Comparison of ENCODE assay signal across 1 cellular context in genomic region chr4:82372502-82372873, GRCh38.
TF ChIP-seq lines count a peak whose summit lies in the region.

No MANE protein-coding gene starts in this region.

TF ChIP-seq in GM23338, 12 proteins besides CTCF, POLR2A, EP300 and RAD21 (continued from another document):
- TF ChIP-seq REST (IDR thresholded peaks at IDR 0.05; ENCODE audit: unreplicated experiment), result no peak
- TF ChIP-seq, protein P1, sequence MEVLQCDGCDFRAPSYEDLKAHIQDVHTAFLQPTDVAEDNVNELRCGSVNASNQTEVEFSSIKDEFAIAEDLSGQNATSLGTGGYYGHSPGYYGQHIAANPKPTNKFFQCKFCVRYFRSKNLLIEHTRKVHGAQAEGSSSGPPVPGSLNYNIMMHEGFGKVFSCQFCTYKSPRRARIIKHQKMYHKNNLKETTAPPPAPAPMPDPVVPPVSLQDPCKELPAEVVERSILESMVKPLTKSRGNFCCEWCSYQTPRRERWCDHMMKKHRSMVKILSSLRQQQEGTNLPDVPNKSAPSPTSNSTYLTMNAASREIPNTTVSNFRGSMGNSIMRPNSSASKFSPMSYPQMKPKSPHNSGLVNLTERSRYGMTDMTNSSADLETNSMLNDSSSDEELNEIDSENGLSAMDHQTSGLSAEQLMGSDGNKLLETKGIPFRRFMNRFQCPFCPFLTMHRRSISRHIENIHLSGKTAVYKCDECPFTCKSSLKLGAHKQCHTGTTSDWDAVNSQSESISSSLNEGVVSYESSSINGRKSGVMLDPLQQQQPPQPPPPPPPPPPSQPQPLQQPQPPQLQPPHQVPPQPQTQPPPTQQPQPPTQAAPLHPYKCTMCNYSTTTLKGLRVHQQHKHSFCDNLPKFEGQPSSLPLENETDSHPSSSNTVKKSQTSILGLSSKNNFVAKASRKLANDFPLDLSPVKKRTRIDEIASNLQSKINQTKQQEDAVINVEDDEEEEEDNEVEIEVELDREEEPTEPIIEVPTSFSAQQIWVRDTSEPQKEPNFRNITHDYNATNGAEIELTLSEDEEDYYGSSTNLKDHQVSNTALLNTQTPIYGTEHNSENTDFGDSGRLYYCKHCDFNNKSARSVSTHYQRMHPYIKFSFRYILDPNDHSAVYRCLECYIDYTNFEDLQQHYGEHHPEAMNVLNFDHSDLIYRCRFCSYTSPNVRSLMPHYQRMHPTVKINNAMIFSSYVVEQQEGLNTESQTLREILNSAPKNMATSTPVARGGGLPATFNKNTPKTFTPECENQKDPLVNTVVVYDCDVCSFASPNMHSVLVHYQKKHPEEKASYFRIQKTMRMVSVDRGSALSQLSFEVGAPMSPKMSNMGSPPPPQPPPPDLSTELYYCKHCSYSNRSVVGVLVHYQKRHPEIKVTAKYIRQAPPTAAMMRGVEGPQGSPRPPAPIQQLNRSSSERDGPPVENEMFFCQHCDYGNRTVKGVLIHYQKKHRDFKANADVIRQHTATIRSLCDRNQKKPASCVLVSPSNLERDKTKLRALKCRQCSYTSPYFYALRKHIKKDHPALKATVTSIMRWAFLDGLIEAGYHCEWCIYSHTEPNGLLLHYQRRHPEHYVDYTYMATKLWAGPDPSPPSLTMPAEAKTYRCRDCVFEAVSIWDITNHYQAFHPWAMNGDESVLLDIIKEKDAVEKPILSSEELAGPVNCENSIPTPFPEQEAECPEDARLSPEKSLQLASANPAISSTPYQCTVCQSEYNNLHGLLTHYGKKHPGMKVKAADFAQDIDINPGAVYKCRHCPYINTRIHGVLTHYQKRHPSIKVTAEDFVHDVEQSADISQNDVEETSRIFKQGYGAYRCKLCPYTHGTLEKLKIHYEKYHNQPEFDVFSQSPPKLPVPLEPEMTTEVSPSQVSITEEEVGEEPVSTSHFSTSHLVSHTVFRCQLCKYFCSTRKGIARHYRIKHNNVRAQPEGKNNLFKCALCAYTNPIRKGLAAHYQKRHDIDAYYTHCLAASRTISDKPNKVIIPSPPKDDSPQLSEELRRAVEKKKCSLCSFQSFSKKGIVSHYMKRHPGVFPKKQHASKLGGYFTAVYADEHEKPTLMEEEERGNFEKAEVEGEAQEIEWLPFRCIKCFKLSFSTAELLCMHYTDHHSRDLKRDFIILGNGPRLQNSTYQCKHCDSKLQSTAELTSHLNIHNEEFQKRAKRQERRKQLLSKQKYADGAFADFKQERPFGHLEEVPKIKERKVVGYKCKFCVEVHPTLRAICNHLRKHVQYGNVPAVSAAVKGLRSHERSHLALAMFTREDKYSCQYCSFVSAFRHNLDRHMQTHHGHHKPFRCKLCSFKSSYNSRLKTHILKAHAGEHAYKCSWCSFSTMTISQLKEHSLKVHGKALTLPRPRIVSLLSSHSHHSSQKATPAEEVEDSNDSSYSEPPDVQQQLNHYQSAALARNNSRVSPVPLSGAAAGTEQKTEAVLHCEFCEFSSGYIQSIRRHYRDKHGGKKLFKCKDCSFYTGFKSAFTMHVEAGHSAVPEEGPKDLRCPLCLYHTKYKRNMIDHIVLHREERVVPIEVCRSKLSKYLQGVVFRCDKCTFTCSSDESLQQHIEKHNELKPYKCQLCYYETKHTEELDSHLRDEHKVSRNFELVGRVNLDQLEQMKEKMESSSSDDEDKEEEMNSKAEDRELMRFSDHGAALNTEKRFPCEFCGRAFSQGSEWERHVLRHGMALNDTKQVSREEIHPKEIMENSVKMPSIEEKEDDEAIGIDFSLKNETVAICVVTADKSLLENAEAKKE (CRISPR knock-in tag; IDR thresholded peaks at IDR 0.05), result no peak
- no peak for TF ChIP-seq EZH2phosphoT487 (IDR thresholded peaks at IDR 0.05; ENCODE audit: unreplicated experiment)
- TF ChIP-seq POLR2AphosphoS5 (IDR thresholded peaks at IDR 0.05; ENCODE audit: low read depth), result no peak
- TF ChIP-seq ZNF114 (CRISPR knock-in tag; IDR thresholded peaks at IDR 0.05), result no peak
- TF ChIP-seq NANOG (IDR thresholded peaks at IDR 0.05; ENCODE audit: borderline replicate concordance), result no peak
- TF ChIP-seq CREB1 (CRISPR knock-in tag; IDR thresholded peaks at IDR 0.05; ENCODE audit: low read depth), result no peak
TF ChIP-seq in GM23338: peak in this region for 0.
